ENCODE assay signal across 8 cellular contexts in genomic region chr12:50572275-50572674, GRCh38.
DNase-seq lines count a peak whose midpoint lies in the region; ATAC-seq and TF ChIP-seq lines count a peak whose summit lies in the region.
"Had no signal": no experiment of that assay in that cellular context is flagged by ENCODE, and none has a peak within 500 bp of the region (broad histone marks: within the 10 kb centered on the region; RNA-seq: fewer than 3 reads in every experiment).

No MANE protein-coding gene starts in this region.

- H3K4me3 Mint-ChIP-seq in brain = peak overlapping the region in 3 of 5 experiments; percentile 39 to 42 (median 42)
- H3K4me3 Mint-ChIP-seq in type B pancreatic cell = peak overlapping the region; percentile 61
- no peak overlapping the region for H3K4me3 Mint-ChIP-seq in stimulated activated effector memory CD8-positive, alpha-beta T cell treated with anti-CD3 and anti-CD28 coated beads, Interleukin-12 subunit alpha, Interleukin-12 subunit beta, amount 100 ng/mL, for 72 hours
- H3K4me3 Mint-ChIP-seq: activated CD4-positive, alpha-beta T cell treated with anti-CD3 and anti-CD28 coated beads, Interleukin-2, amount 10 ng/mL, durations not matched to agents 24 days and 14 days had no signal

- peaks cover 30 to 84% of the 10 kb centered on the region in 2 donors for H3K4me1 ChIP-seq in left lung

- H3K27me3 Mint-ChIP-seq in brain (peaks cover 3% of the 10 kb centered on the region), type B pancreatic cell (no peaks in the 10 kb centered on the region)
- H3K27me3 Mint-ChIP-seq: activated CD4-positive, alpha-beta T cell treated with anti-CD3 and anti-CD28 coated beads, Interleukin-2, amount 10 ng/mL, durations not matched to agents 24 days and 14 days had no signal

- H3K27ac ChIP-seq in left lung = peak overlapping the region; percentile 1 to 31

- no peaks in the 10 kb centered on the region for H3K36me3 ChIP-seq in left lung
- no peaks in the 10 kb centered on the region for H3K36me3 ChIP-seq in H7 (replicated peaks; ENCODE audit: control insufficient read depth, insufficient read depth, low read length)

- H3K27me3 ChIP-seq in left lung = no peaks in the 10 kb centered on the region
- no peaks in the 10 kb centered on the region for H3K27me3 ChIP-seq in H7 (ENCODE audit: control insufficient read depth, insufficient read depth, low read length)

- intact Hi-C loops in left lung (cut with DNase I) = loop anchor here in 1 of 2 donors (10.0 kb wide), 1 partner anchor 57 kb away; no protein-coding TSS in a partner anchor

- H3K4me3 ChIP-seq in left lung (no peak overlapping the region), H7 (ENCODE audit: insufficient read depth, low read depth, low read length) (no peak overlapping the region)

- peak; percentile 22 for DNase-seq in KG1 (lab: John Stamatoyannopoulos, UW)
- no peak for DNase-seq in left lung
- DNase-seq in type B pancreatic cell (ENCODE audit: extremely low spot score, unreplicated experiment) = no peak
- DNase-seq in stimulated activated effector memory CD8-positive, alpha-beta T cell treated with anti-CD3 and anti-CD28 coated beads, Interleukin-12 subunit alpha, Interleukin-12 subunit beta, amount 100 ng/mL, for 72 hours (ENCODE audit: low spot score in 2 of 2) = no peak
- DNase-seq in H7 = no peak
- no peak for DNase-seq in activated naive CD4-positive, alpha-beta T cell (lab: John Stamatoyannopoulos, UW)
- DNase-seq: activated CD4-positive, alpha-beta T cell treated with anti-CD3 and anti-CD28 coated beads, Interleukin-2, amount 10 ng/mL, durations not matched to agents 24 days and 14 days had no signal

- H3K27ac Mint-ChIP-seq in brain (peak overlapping the region; percentile 39 to 96 (median 81)), type B pancreatic cell (peak overlapping the region; percentile 82)
- H3K27ac Mint-ChIP-seq in stimulated activated effector memory CD8-positive, alpha-beta T cell treated with anti-CD3 and anti-CD28 coated beads, Interleukin-12 subunit alpha, Interleukin-12 subunit beta, amount 100 ng/mL, for 72 hours = no peak overlapping the region
- H3K27ac Mint-ChIP-seq: activated CD4-positive, alpha-beta T cell treated with anti-CD3 and anti-CD28 coated beads, Interleukin-2, amount 10 ng/mL, durations not matched to agents 24 days and 14 days had no signal

- peaks cover under 1% of the 10 kb centered on the region for H3K36me3 Mint-ChIP-seq in brain
- H3K36me3 Mint-ChIP-seq in type B pancreatic cell = peaks cover 4% of the 10 kb centered on the region
- no peaks in the 10 kb centered on the region for H3K36me3 Mint-ChIP-seq in stimulated activated effector memory CD8-positive, alpha-beta T cell treated with anti-CD3 and anti-CD28 coated beads, Interleukin-12 subunit alpha, Interleukin-12 subunit beta, amount 100 ng/mL, for 72 hours

- H3K9me3 Mint-ChIP-seq in brain (no peaks in the 10 kb centered on the region), type B pancreatic cell (peaks cover 4% of the 10 kb centered on the region)
- no peaks in the 10 kb centered on the region for H3K9me3 Mint-ChIP-seq in stimulated activated effector memory CD8-positive, alpha-beta T cell treated with anti-CD3 and anti-CD28 coated beads, Interleukin-12 subunit alpha, Interleukin-12 subunit beta, amount 100 ng/mL, for 72 hours
- H3K9me3 Mint-ChIP-seq: activated CD4-positive, alpha-beta T cell treated with anti-CD3 and anti-CD28 coated beads, Interleukin-2, amount 10 ng/mL, durations not matched to agents 24 days and 14 days had no signal

- no peaks in the 10 kb centered on the region for H3K9me3 ChIP-seq in left lung

- peaks cover 70% of the 10 kb centered on the region for H3K4me1 Mint-ChIP-seq in brain
- peaks cover 35% of the 10 kb centered on the region for H3K4me1 Mint-ChIP-seq in type B pancreatic cell (ENCODE audit: unreplicated experiment)
- H3K4me1 Mint-ChIP-seq in stimulated activated effector memory CD8-positive, alpha-beta T cell treated with anti-CD3 and anti-CD28 coated beads, Interleukin-12 subunit alpha, Interleukin-12 subunit beta, amount 100 ng/mL, for 72 hours = peaks cover 16% of the 10 kb centered on the region

- peak; percentile 81 for ATAC-seq in left lung
- ATAC-seq in stimulated activated effector memory CD8-positive, alpha-beta T cell treated with anti-CD3 and anti-CD28 coated beads, Interleukin-12 subunit alpha, Interleukin-12 subunit beta, amount 100 ng/mL, for 72 hours = no peak

- TF ChIP-seq CTCF in brain (conservative IDR thresholded peaks at IDR 0.05) = no peak
- no peak for TF ChIP-seq CTCF in left lung (IDR thresholded peaks at IDR 0.05)
- TF ChIP-seq CTCF in type B pancreatic cell (conservative IDR thresholded peaks at IDR 0.05) = no peak
